Comparison of ENCODE assay signal across 2 cellular contexts in the genomic region with DNA sequence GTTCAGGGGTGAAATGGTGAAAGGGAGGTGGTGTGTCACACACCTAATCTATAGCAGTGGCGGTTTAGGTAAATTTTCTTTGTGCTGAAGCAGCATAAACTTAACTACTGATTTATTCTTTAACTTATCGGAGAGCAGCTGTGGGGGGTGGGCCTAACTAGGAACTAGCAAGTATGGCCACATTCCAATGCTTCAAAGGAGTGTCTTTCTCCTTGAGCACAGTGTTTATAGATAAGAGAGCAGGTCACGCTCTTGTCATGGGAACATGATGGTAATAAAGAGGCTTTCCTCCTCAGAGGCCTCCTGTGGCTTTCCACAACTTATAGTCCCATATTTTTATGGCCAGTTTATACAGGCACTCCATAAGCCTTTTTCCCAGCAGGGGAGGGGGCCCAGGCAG. TPM values are rescaled to one million over a fixed set of nuclear protein-coding genes. Genes with fewer than 3 reads are reported as not detected.
"Had no signal": no experiment of that assay in that cellular context is flagged by ENCODE, and none has a peak within 500 bp of the region (broad histone marks: within the 10 kb centered on the region; RNA-seq: fewer than 3 reads in every experiment).

No MANE protein-coding gene starts in this region.

RNA-seq across cellular contexts. Expression of gene ZNF726, which starts 37.9 kb away (rescaled TPM):
- total RNA-seq: ascending aorta, WTC11 had no signal
